In the genomic region with DNA sequence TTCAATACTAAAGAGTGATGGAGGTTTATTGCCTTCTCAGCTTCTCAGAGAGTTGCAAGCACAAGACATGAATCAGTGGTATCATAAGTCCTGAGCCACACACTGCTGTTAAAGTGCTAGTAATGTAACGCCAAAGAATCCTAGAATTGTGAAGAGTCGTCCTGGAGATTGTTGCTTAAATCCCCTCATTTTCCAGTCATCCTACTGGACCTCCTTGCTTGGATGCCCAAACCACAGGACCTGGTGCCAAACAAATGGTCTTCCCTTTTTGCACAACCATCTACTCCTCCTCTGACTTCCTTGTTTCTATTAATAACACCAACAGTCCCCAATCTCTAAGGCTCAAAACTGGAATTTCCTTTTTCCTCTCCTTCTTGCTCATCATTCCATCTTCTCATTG, we compare ENCODE assay signal across 18 cellular contexts.
A peak's percentile ranks its signal among the peaks of the same experiment; 100 is the strongest.
DNase-seq lines count a peak whose midpoint lies in the region; ATAC-seq and TF ChIP-seq lines count a peak whose summit lies in the region.
"Had no signal": no experiment of that assay in that cellular context is flagged by ENCODE, and none has a peak within 500 bp of the region (broad histone marks: within the 10 kb centered on the region; RNA-seq: fewer than 3 reads in every experiment).

No MANE protein-coding gene starts in this region.

- no peaks in the 10 kb centered on the region for H3K27me3 ChIP-seq in psoas muscle (ENCODE audit: insufficient read depth in 3 of 3, low read length in 2 of 3)
- H3K27me3 ChIP-seq in transverse colon: no peaks in the 10 kb centered on the region
- H3K27me3 ChIP-seq in lower lobe of right lung (ENCODE audit: low read depth): no peaks in the 10 kb centered on the region
- H3K27me3 ChIP-seq: hepatocyte, spleen had no signal

- peaks cover 7% of the 10 kb centered on the region for H3K4me1 ChIP-seq in psoas muscle
- H3K4me1 ChIP-seq in transverse colon: peaks cover 0 to 44% (median 14%) of the 10 kb centered on the region in 4 donors
- peaks cover 17% of the 10 kb centered on the region for H3K4me1 ChIP-seq in lower lobe of right lung

- ATAC-seq in psoas muscle (peak in 2 of 4 donors; percentile 42 to 51), lower lobe of right lung (no peak), GM19397 (IDR thresholded peaks at IDR 0.05; ENCODE audit: unreplicated experiment) (no peak)
- ATAC-seq: naive thymus-derived CD8-positive, alpha-beta T cell had no signal

- 55 to 77% (median 58%) methylated on average over 2 of the region's 2 CpGs for WGBS in psoas muscle, 3 donors
- 57% methylated on average over 2 of the region's 2 CpGs; no CpG with 5 or more reads in 1 of the 2 donors for WGBS in transverse colon (ENCODE audit: low coverage in 1 of 2), 2 donors

- H3K27ac ChIP-seq in psoas muscle: no peak overlapping the region
- no peak overlapping the region for H3K27ac ChIP-seq in transverse colon
- H3K27ac ChIP-seq in lower lobe of right lung: no peak overlapping the region
- H3K27ac ChIP-seq: spleen had no signal

- in situ Hi-C loops in transverse colon (cut with MboI; ENCODE audit: low pct_ligation_motif_present in 1 of 4, low pct_unique_long_range_greater_than_20kb in 1 of 4, low sequenced_read_pairs in 3 of 4): no loop called here

- H3K36me3 ChIP-seq in psoas muscle (ENCODE audit: insufficient read depth in 1 of 2, low read depth in 1 of 2) (no peaks in the 10 kb centered on the region), transverse colon (no peaks in the 10 kb centered on the region), lower lobe of right lung (no peaks in the 10 kb centered on the region)
- H3K36me3 ChIP-seq: spleen had no signal

- TF ChIP-seq CTCF in fibroblast of mammary gland (conservative IDR thresholded peaks at IDR 0.05; ENCODE audit: control insufficient read depth, insufficient read depth, low read depth, low read length) (no peak), psoas muscle (IDR thresholded peaks at IDR 0.05) (no peak), transverse colon (IDR thresholded peaks at IDR 0.05) (no peak), lower lobe of right lung (IDR thresholded peaks at IDR 0.05) (no peak)

- no peak for TF ChIP-seq EP300 in transverse colon (IDR thresholded peaks at IDR 0.05; ENCODE audit: low read depth)

- intact Hi-C loops in psoas muscle (cut with DNase I): no loop called here
- intact Hi-C loops in transverse colon (cut with DNase I; ENCODE audit: low total_unique reads): no loop called here
- intact Hi-C loops in lower lobe of right lung (cut with DNase I): no loop called here

- DNase-seq in AG20443 (ENCODE audit: low spot score): peak; percentile 35
- peak; percentile 1 for DNase-seq in HS-5 (ENCODE audit: low read depth)
- peak; percentile 44 for DNase-seq in fibroblast of mammary gland (ENCODE audit: low read depth)
- peak; percentile 26 to 53 for DNase-seq in psoas muscle
- no peak for DNase-seq in transverse colon
- DNase-seq in NCI-H2196 treated with DMSO at 0.1 percent for 48 hours (lab: John Stamatoyannopoulos, UW; ENCODE audit: unreplicated experiment): no peak
- no peak for DNase-seq in lower lobe of right lung
- DNase-seq: activated CD4-positive, alpha-beta T cell treated with anti-CD3 and anti-CD28 coated beads, Interleukin-2, amount 10 ng/mL, durations not matched to agents 7 days and 5 days; activated naive CD4-positive, alpha-beta T cell treated with Interleukin-2 at 50 U/mL for 16 hours; activated T-cell treated with anti-CD3 and anti-CD28 coated beads, Interleukin-2, amount 50 U/mL, for 24 hours; cerebellar nuclear complex; effector memory CD4-positive, alpha-beta T cell; GOT3; naive thymus-derived CD8-positive, alpha-beta T cell; NCI-H1417 treated with DMSO at 0.1 percent for 48 hours; spleen had no signal

- TF ChIP-seq POLR2A in transverse colon (IDR thresholded peaks at IDR 0.05): no peak

- H3K4me3 ChIP-seq in fibroblast of mammary gland (ENCODE audit: control insufficient read depth, low read depth, low read length) (no peak overlapping the region), psoas muscle (no peak overlapping the region), transverse colon (no peak overlapping the region), lower lobe of right lung (no peak overlapping the region)
- H3K4me3 ChIP-seq: hepatocyte, spleen had no signal

- H3K9me3 ChIP-seq in psoas muscle: no peaks in the 10 kb centered on the region
- no peaks in the 10 kb centered on the region for H3K9me3 ChIP-seq in transverse colon
- no peaks in the 10 kb centered on the region for H3K9me3 ChIP-seq in lower lobe of right lung
- H3K9me3 ChIP-seq: spleen had no signal

Comparison
In these comparisons a context has a peak if more than half of its experiments do, and no peak if none do; other contexts are left out.
1. DNase-seq: peak in AG20443 (single experiment), HS-5 (single experiment), fibroblast of mammary gland (single experiment) and psoas muscle (2 of 2); none in transverse colon (single experiment), NCI-H2196 treated with DMSO at 0.1 percent for 48 hours (single experiment) and lower lobe of right lung (single experiment).